Comparison of ENCODE assay signal across 22 cellular contexts in genomic region chr7:50589362-50589761, GRCh38. TPM values are rescaled to one million over a fixed set of nuclear protein-coding genes. Genes with fewer than 3 reads are reported as not detected.
DNase-seq lines count a peak whose midpoint lies in the region; ATAC-seq, FAIRE-seq and TF ChIP-seq lines count a peak whose summit lies in the region.
"Had no signal": no experiment of that assay in that cellular context is flagged by ENCODE, and none has a peak within 500 bp of the region (broad histone marks: within the 10 kb centered on the region; RNA-seq: fewer than 3 reads in every experiment).

No MANE protein-coding gene starts in this region.

- no peak overlapping the region for H3K27ac ChIP-seq in K562 (ENCODE audit: extremely low read depth, low read depth, low read length)
- H3K27ac ChIP-seq in naive thymus-derived CD4-positive, alpha-beta T cell (ENCODE audit: low read depth, low read length): no peak overlapping the region
- H3K27ac ChIP-seq: A549, RWPE1, SK-N-MC had no signal

- peak overlapping the region in 1 of 9 donors; percentile 36 for H3K27ac Mint-ChIP-seq in naive thymus-derived CD4-positive, alpha-beta T cell
- no peak overlapping the region for H3K27ac Mint-ChIP-seq in stimulated activated memory B cell treated with anti-CD40 and anti-IgM and Interleukin-4, amounts not matched to agents 10 μg/mL and 1 μg/mL and 100 μg/mL, for 72 hours
- H3K27ac Mint-ChIP-seq: CD4-positive, CD25-positive, alpha-beta regulatory T cell had no signal

- no peaks in the 10 kb centered on the region; a peak in 2 of 5 replicates for H3K27me3 ChIP-seq in K562 (ENCODE audit: control insufficient read depth in 2 of 2, insufficient read depth in 2 of 2, low read length in 2 of 2)
- no peaks in the 10 kb centered on the region for H3K27me3 ChIP-seq in naive thymus-derived CD4-positive, alpha-beta T cell (ENCODE audit: control insufficient read depth in 2 of 2, insufficient read depth in 2 of 2, low read length in 2 of 2)

- CTCF ChIA-PET in K562 (lab: Yijun Ruan, JAX; ENCODE audit: low intra/inter-chr PET ratio): no interaction called here
- CTCF ChIA-PET in naive thymus-derived CD4-positive, alpha-beta T cell (lab: Charles Lee): no interaction called here

- H3K4me1 ChIP-seq in K562 (replicated peaks in 1 of 2; ENCODE audit: control insufficient read depth in 2 of 2, insufficient read depth in 2 of 2, low read length in 2 of 2): no peaks in the 10 kb centered on the region
- H3K4me1 ChIP-seq in naive thymus-derived CD4-positive, alpha-beta T cell (ENCODE audit: control insufficient read depth in 2 of 2, insufficient read depth in 2 of 2, low read length in 2 of 2): no peaks in the 10 kb centered on the region
- H3K4me1 ChIP-seq: A549 had no signal

- peaks cover 0 to 16% (median 0%) of the 10 kb centered on the region in 11 donors for H3K9me3 Mint-ChIP-seq in naive thymus-derived CD4-positive, alpha-beta T cell
- H3K9me3 Mint-ChIP-seq in stimulated activated memory B cell treated with anti-CD40 and anti-IgM and Interleukin-4, amounts not matched to agents 10 μg/mL and 1 μg/mL and 100 μg/mL, for 72 hours: no peaks in the 10 kb centered on the region

- no peak for TF ChIP-seq CTCF in K562 (IDR thresholded peaks at IDR 0.05 in 2 of 3, conservative IDR thresholded peaks at IDR 0.05 in 1 of 3; ENCODE audit: insufficient read depth in 2 of 3, low read depth in 1 of 3, low read length in 3 of 3)

- H3K27me3 Mint-ChIP-seq in naive thymus-derived CD4-positive, alpha-beta T cell: peaks cover 6 to 11% (median 7%) of the 10 kb centered on the region in 5 donors
- peaks cover 64% of the 10 kb centered on the region for H3K27me3 Mint-ChIP-seq in stimulated activated memory B cell treated with anti-CD40 and anti-IgM and Interleukin-4, amounts not matched to agents 10 μg/mL and 1 μg/mL and 100 μg/mL, for 72 hours

- H3K4me1 Mint-ChIP-seq in naive thymus-derived CD4-positive, alpha-beta T cell: peaks cover 0 to 4% (median 0%) of the 10 kb centered on the region in 7 donors
- H3K4me1 Mint-ChIP-seq in stimulated activated memory B cell treated with anti-CD40 and anti-IgM and Interleukin-4, amounts not matched to agents 10 μg/mL and 1 μg/mL and 100 μg/mL, for 72 hours: no peaks in the 10 kb centered on the region

- DNase-seq in K562 (ENCODE audit: extremely low read depth in 1 of 4, low spot score in 3 of 4): no peak
- DNase-seq in naive thymus-derived CD4-positive, alpha-beta T cell: no peak
- no peak for DNase-seq in HuH-7.5 (ENCODE audit: low spot score)
- DNase-seq: CD4-positive, CD25-positive, alpha-beta regulatory T cell; KBM-7; NCI-H1092 treated with DMSO at 0.1 percent for 48 hours; NCI-H1436 treated with DMSO at 0.1 percent for 48 hours; NCI-H1930; NK-92 treated with Interleukin-12 subunit alpha and Interleukin-12 subunit beta, amount 100 ng/mL, for 24 hours; SHP77 treated with DMSO at 0.1 percent for 48 hours; SW 1271 had no signal

- intact Hi-C loops in K562 (cut with micrococcal nuclease): no loop called here
- intact Hi-C loops in naive thymus-derived CD4-positive, alpha-beta T cell (cut with micrococcal nuclease): no loop called here

- H4K20me1 ChIP-seq in K562 (replicated peaks; ENCODE audit: control insufficient read depth, insufficient read depth, low read length): no peaks in the 10 kb centered on the region; the same call in 1 of the 2 replicates

- no peak for TF ChIP-seq EP300 in K562 (IDR thresholded peaks at IDR 0.05; ENCODE audit: low read length)

- H3K9me1 ChIP-seq in K562 (ENCODE audit: control insufficient read depth, insufficient read depth, low read length): no peaks in the 10 kb centered on the region

- H3K4me3 ChIP-seq in K562: no peak overlapping the region
- H3K4me3 ChIP-seq in naive thymus-derived CD4-positive, alpha-beta T cell (ENCODE audit: low read length): no peak overlapping the region
- H3K4me3 ChIP-seq: A549, SK-N-MC had no signal

- 15% methylated on average over 2 of the region's 2 CpGs for WGBS in K562 (ENCODE audit: insufficient coverage, low coverage, missing lambda C conversion rate)

- no peak overlapping the region for H2AFZ ChIP-seq in K562 (ENCODE audit: low read depth, low read length)

- TF ChIP-seq RAD21 in K562 (CRISPR knock-in tag; conservative IDR thresholded peaks at IDR 0.05 in 1 of 2, IDR thresholded peaks at IDR 0.05 in 1 of 2): no peak

- peak; percentile 46 for ATAC-seq in GM18502 (IDR thresholded peaks at IDR 0.05; ENCODE audit: poor library complexity, unreplicated experiment)
- peak; percentile 27 for ATAC-seq in GM18870 (IDR thresholded peaks at IDR 0.05; ENCODE audit: unreplicated experiment)
- ATAC-seq in HG02798 (IDR thresholded peaks at IDR 0.05; ENCODE audit: poor library complexity, unreplicated experiment): peak; percentile 24
- peak; percentile 42; the same call in 2 of the 3 replicates for ATAC-seq in K562
- no peak for ATAC-seq in naive thymus-derived CD4-positive, alpha-beta T cell
- no peak for ATAC-seq in GM18505 (IDR thresholded peaks at IDR 0.05; ENCODE audit: unreplicated experiment)
- ATAC-seq in stimulated activated memory B cell treated with anti-CD40 and anti-IgM and Interleukin-4, amounts not matched to agents 10 μg/mL and 1 μg/mL and 100 μg/mL, for 72 hours: no peak

- no peak overlapping the region for H3K9ac ChIP-seq in K562 (ENCODE audit: insufficient read depth in 1 of 2, low read depth in 2 of 2, low read length in 2 of 2)

- H3K79me2 ChIP-seq in K562 (ENCODE audit: control insufficient read depth, insufficient read depth, low read length): no peaks in the 10 kb centered on the region

- BruUV-seq in K562 (replicated peaks; lab: Mats Ljungman, UMichigan): no TSS peak

- peaks cover 14% of the 10 kb centered on the region; the same call in 2 of the 3 replicates for H3K36me3 ChIP-seq in K562 (ENCODE audit: control insufficient read depth, insufficient read depth, low read length)
- peaks cover 0 to 6% (median 0%) of the 10 kb centered on the region in 3 experiments for H3K36me3 ChIP-seq in naive thymus-derived CD4-positive, alpha-beta T cell (ENCODE audit: control insufficient read depth in 2 of 3, insufficient read depth in 3 of 3, low read length in 3 of 3)

- no peak overlapping the region for H3K4me2 ChIP-seq in K562 (ENCODE audit: insufficient read depth, low read length)
- H3K4me2 ChIP-seq: A549 had no signal

- H3K9me3 ChIP-seq in K562 (replicated peaks; ENCODE audit: control insufficient read depth, insufficient read depth, low read depth, low read length): 0 out of 2 replicates have a peak, but pooled peaks cover under 1% of the 10 kb centered on the region
- peaks cover 0 to 3% (median 0%) of the 10 kb centered on the region in 3 experiments for H3K9me3 ChIP-seq in naive thymus-derived CD4-positive, alpha-beta T cell (ENCODE audit: control insufficient read depth in 2 of 3, low read length in 3 of 3)
- H3K9me3 ChIP-seq: A549 had no signal

- in situ Hi-C loops in K562 (cut with MboI): no loop called here

- H3K4me3 Mint-ChIP-seq in naive thymus-derived CD4-positive, alpha-beta T cell: no peak overlapping the region
- H3K4me3 Mint-ChIP-seq in stimulated activated memory B cell treated with anti-CD40 and anti-IgM and Interleukin-4, amounts not matched to agents 10 μg/mL and 1 μg/mL and 100 μg/mL, for 72 hours: no peak overlapping the region
- H3K4me3 Mint-ChIP-seq: CD4-positive, CD25-positive, alpha-beta regulatory T cell had no signal

- TF ChIP-seq POLR2A in K562 (conservative IDR thresholded peaks at IDR 0.05) (no peak), GM18505 (IDR thresholded peaks at IDR 0.05; ENCODE audit: borderline replicate concordance, extremely low read depth, insufficient read depth, insufficient read length) (no peak)

- FAIRE-seq in K562 (lab: Jason Lieb, UNC): no peak
- FAIRE-seq: A549, H54 had no signal

- H3K36me3 Mint-ChIP-seq in naive thymus-derived CD4-positive, alpha-beta T cell: peaks cover 0 to 14% (median 4%) of the 10 kb centered on the region in 5 donors
- H3K36me3 Mint-ChIP-seq in stimulated activated memory B cell treated with anti-CD40 and anti-IgM and Interleukin-4, amounts not matched to agents 10 μg/mL and 1 μg/mL and 100 μg/mL, for 72 hours: no peaks in the 10 kb centered on the region
- H3K36me3 Mint-ChIP-seq: CD4-positive, CD25-positive, alpha-beta regulatory T cell had no signal

- POLR2A ChIA-PET in K562 (lab: Yijun Ruan, JAX): interaction anchor here (0.5 kb wide), 1 partner anchor 48 kb away, joined by 4 read pairs; no protein-coding TSS in a partner anchor
- POLR2A ChIA-PET in naive thymus-derived CD4-positive, alpha-beta T cell (lab: Charles Lee): interaction anchor here (1.1 kb wide), 1 partner anchor 17 kb away, joined by 3 read pairs; no protein-coding TSS in a partner anchor

TF ChIP-seq in K562, 482 proteins besides CTCF, POLR2A, EP300 and RAD21 (continues in another document):
- no peak for TF ChIP-seq ZNF639 (CRISPR knock-in tag; conservative IDR thresholded peaks at IDR 0.05 in 1 of 2, IDR thresholded peaks at IDR 0.05 in 1 of 2)

RNA-seq across cellular contexts. Expression of gene DDC, which starts 24.2 kb away (rescaled TPM):
- total RNA-seq in K562 (2011; cell fraction: chromatin; rRNA removed; ENCODE audit: low replicate concordance): not detected in 2 replicates
- not detected in 2 replicates for total RNA-seq in K562 (2011; cell fraction: nucleolus; rRNA removed)
- total RNA-seq in K562 (2011; cell fraction: nucleoplasm; rRNA removed): not detected in 2 replicates
- total RNA-seq in K562 (2014; rRNA removed): not detected in 2 replicates
- total RNA-seq in K562 (2014; rRNA removed; fragmentation: Illumina TruSeq; extraction: Trizol): not detected in 2 replicates
- not detected in 2 replicates for total RNA-seq in K562 (2015; rRNA removed; fragmentation: Illumina TruSeq; extraction: Trizol)
- not detected in 2 replicates for total RNA-seq in K562 (2021)
- polyA plus RNA-seq in K562 (2011; rRNA removed): not detected in 2 replicates
- not detected in 2 replicates for polyA plus RNA-seq in K562 (2011; cell fraction: cytosol; rRNA removed)
- polyA plus RNA-seq in K562 (2011; cell fraction: nucleus; rRNA removed): not detected in 2 replicates
- not detected in 2 replicates for polyA plus RNA-seq in K562 (2012)
- polyA plus RNA-seq in K562 (2014; fragmentation: Illumina TruSeq; extraction: Trizol): not detected in 2 replicates
- not detected for polyA plus RNA-seq in K562 (2014; fragmentation: Nextera tagmentation; extraction: Ambion mirVana)
- 0.18 TPM in 1 of 2 replicates, not detected in the other for polyA plus RNA-seq in K562 (2014; rRNA removed)
- polyA minus RNA-seq in K562 (2011; rRNA and poly(A)+ RNA removed): not detected in 2 replicates
- not detected in 2 replicates for polyA minus RNA-seq in K562 (2011; cell fraction: cytosol; rRNA and poly(A)+ RNA removed)
- polyA minus RNA-seq in K562 (2011; cell fraction: nucleus; rRNA and poly(A)+ RNA removed): not detected in 2 replicates
- total RNA-seq in naive thymus-derived CD4-positive, alpha-beta T cell: not detected
- not detected for polyA plus RNA-seq in naive thymus-derived CD4-positive, alpha-beta T cell
- total RNA-seq: CD4-positive, CD25-positive, alpha-beta regulatory T cell; NCI-H460 had no signal
- polyA plus RNA-seq: BJ; CD4-positive, CD25-positive, alpha-beta regulatory T cell had no signal

Comparison
In these comparisons a context has a peak if more than half of its experiments do, and no peak if none do; other contexts are left out.
1. ATAC-seq: peak in GM18502 (single experiment), GM18870 (single experiment), HG02798 (single experiment) and K562 (single experiment); none in naive thymus-derived CD4-positive, alpha-beta T cell (single experiment), GM18505 (single experiment) and stimulated activated memory B cell treated with anti-CD40 and anti-IgM and Interleukin-4, amounts not matched to agents 10 μg/mL and 1 μg/mL and 100 μg/mL, for 72 hours (single experiment).